In the genomic region with DNA sequence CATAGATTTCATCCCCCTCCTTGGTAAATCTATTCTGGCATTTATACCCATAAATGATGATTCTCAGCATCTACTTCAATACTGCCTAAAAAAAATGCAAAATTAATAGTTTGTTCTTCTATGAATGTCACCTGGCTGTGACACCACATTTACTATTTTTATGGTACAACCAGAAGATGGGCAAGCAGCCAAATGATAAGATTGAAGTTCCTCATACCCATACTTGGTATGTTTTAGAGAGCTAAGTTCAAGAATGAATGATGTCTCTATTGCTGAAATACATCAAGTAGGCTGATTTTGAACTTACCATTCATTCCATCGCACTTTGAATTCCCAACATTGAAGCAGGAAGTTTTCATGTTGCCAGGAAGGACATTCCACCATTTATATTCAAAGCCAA, we compare ENCODE assay signal across 16 cellular contexts.
"Had no signal": no experiment of that assay in that cellular context is flagged by ENCODE, and none has a peak within 500 bp of the region (broad histone marks: within the 10 kb centered on the region; RNA-seq: fewer than 3 reads in every experiment).

No MANE protein-coding gene starts in this region.

- DNase-seq: effector memory CD4-positive, alpha-beta T cell; heart left ventricle; hypothalamus; kidney glomerular epithelial cell; mammary epithelial cell; natural killer cell; posterior cingulate gyrus; stimulated activated naive CD4-positive, alpha-beta T cell; stomach; substantia nigra; transverse colon had no signal

- H3K9me3 ChIP-seq: heart left ventricle, stomach, thoracic aorta, transverse colon had no signal

- H3K36me3 Mint-ChIP-seq: natural killer cell had no signal

- H3K9me3 Mint-ChIP-seq: natural killer cell, neural crest cell had no signal

- H3K4me3 Mint-ChIP-seq: natural killer cell, neural crest cell had no signal

- H3K27ac Mint-ChIP-seq: natural killer cell had no signal

- H3K4me1 ChIP-seq: heart left ventricle, stomach, transverse colon had no signal

- H3K36me3 ChIP-seq: stomach, thoracic aorta, transverse colon had no signal

- H3K4me3 ChIP-seq: heart left ventricle, stomach, thoracic aorta, transverse colon had no signal

- H3K4me1 Mint-ChIP-seq: natural killer cell, neural crest cell had no signal

- H3K27me3 ChIP-seq: heart left ventricle, stomach, transverse colon had no signal

- H3K27ac ChIP-seq: heart left ventricle, stomach, thoracic aorta, transverse colon had no signal

- ATAC-seq: esophagus mucosa, heart left ventricle, left lobe of liver, natural killer cell, sciatic nerve had no signal
